Comparison of ENCODE assay signal across 8 cellular contexts in the genomic region with DNA sequence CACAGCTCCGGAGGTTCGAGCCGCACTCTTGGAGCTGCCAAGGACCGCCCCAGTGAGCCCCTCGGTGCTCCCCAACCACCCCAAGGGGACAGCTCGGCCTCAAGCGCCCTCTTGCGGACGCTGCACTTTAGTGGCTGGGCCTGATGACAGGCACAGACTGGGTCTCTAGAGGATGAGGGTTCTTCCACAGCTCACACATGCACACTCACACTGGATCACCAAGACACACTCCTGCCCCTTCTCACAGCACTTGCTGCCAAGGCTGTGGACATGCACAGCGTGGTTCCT. TPM values are rescaled to one million over a fixed set of nuclear protein-coding genes. Genes with fewer than 3 reads are reported as not detected.
DNase-seq lines count a peak whose midpoint lies in the region; ATAC-seq and TF ChIP-seq lines count a peak whose summit lies in the region.

No MANE protein-coding gene starts in this region.

- H3K9me3 Mint-ChIP-seq in activated T-helper 1 cell treated with anti-CD3 and anti-CD28 coated beads, Interleukin-12 subunit alpha, Interleukin-12 subunit beta, Interleukin-2, Interleukin-4 antibody, amounts not matched to agents 30 ng/mL and 10 ng/mL and 1 ng/mL, durations not matched to agents 14 hours and 24 hours and 36 hours: no peaks in the 10 kb centered on the region

- H3K4me3 Mint-ChIP-seq in activated T-helper 1 cell treated with anti-CD3 and anti-CD28 coated beads, Interleukin-12 subunit alpha, Interleukin-12 subunit beta, Interleukin-2, Interleukin-4 antibody, amounts not matched to agents 30 ng/mL and 10 ng/mL and 1 ng/mL, durations not matched to agents 14 hours and 24 hours and 36 hours: peak overlapping the region; percentile 30

- H3K27ac ChIP-seq in liver (ENCODE audit: low read depth in 1 of 2, low read length in 2 of 2): no peak overlapping the region
- no peak overlapping the region for H3K27ac ChIP-seq in effector memory CD4-positive, alpha-beta T cell (ENCODE audit: insufficient read depth, low read length, poor library complexity, severe bottlenecking)

- no peak overlapping the region for H3K4me3 ChIP-seq in liver (ENCODE audit: low read depth in 1 of 3, low read length in 3 of 3)
- H3K4me3 ChIP-seq in effector memory CD4-positive, alpha-beta T cell (ENCODE audit: insufficient read depth, low read depth, low read length, poor library complexity, severe bottlenecking): no peak overlapping the region

- TF ChIP-seq RAD21 in Ishikawa (IDR thresholded peaks at IDR 0.05; ENCODE audit: low read depth) (peak; percentile 65), liver (IDR thresholded peaks at IDR 0.05) (peak; percentile 54 to 79)

- H3K27me3 ChIP-seq in liver (ENCODE audit: control insufficient read depth in 4 of 4, insufficient read depth in 4 of 4, low read length in 3 of 4): peaks cover 0 to 3% (median 0%) of the 10 kb centered on the region in 4 donors
- peaks cover 7% of the 10 kb centered on the region for H3K27me3 ChIP-seq in effector memory CD4-positive, alpha-beta T cell (replicated peaks; ENCODE audit: control insufficient read depth, insufficient read depth, low read length, poor library complexity, severe bottlenecking)

- intact Hi-C loops in activated T-helper 1 cell treated with anti-CD3 and anti-CD28 coated beads, Interleukin-12 subunit alpha, Interleukin-12 subunit beta, Interleukin-2, Interleukin-4 antibody, amounts not matched to agents 30 ng/mL and 10 ng/mL and 1 ng/mL, durations not matched to agents 14 hours and 24 hours and 36 hours (cut with micrococcal nuclease): loop anchor here (1.0 to 5.0 kb wide), 2 partner anchors 26 to 123 kb away; no protein-coding TSS in a partner anchor

- peaks cover 11% of the 10 kb centered on the region for H3K4me1 Mint-ChIP-seq in activated T-helper 1 cell treated with anti-CD3 and anti-CD28 coated beads, Interleukin-12 subunit alpha, Interleukin-12 subunit beta, Interleukin-2, Interleukin-4 antibody, amounts not matched to agents 30 ng/mL and 10 ng/mL and 1 ng/mL, durations not matched to agents 14 hours and 24 hours and 36 hours (ENCODE audit: low read depth)

- peaks cover 33% of the 10 kb centered on the region for H3K27me3 Mint-ChIP-seq in activated T-helper 1 cell treated with anti-CD3 and anti-CD28 coated beads, Interleukin-12 subunit alpha, Interleukin-12 subunit beta, Interleukin-2, Interleukin-4 antibody, amounts not matched to agents 30 ng/mL and 10 ng/mL and 1 ng/mL, durations not matched to agents 14 hours and 24 hours and 36 hours (ENCODE audit: insufficient read depth)

- no peaks in the 10 kb centered on the region for H3K9me3 ChIP-seq in liver (ENCODE audit: control insufficient read depth in 4 of 4, low read length in 3 of 4)
- H3K9me3 ChIP-seq in effector memory CD4-positive, alpha-beta T cell (ENCODE audit: control insufficient read depth, low read length): no peaks in the 10 kb centered on the region

- no peak for TF ChIP-seq EP300 in Ishikawa (IDR thresholded peaks at IDR 0.05; ENCODE audit: borderline replicate concordance)

- no peaks in the 10 kb centered on the region for H3K36me3 Mint-ChIP-seq in activated T-helper 1 cell treated with anti-CD3 and anti-CD28 coated beads, Interleukin-12 subunit alpha, Interleukin-12 subunit beta, Interleukin-2, Interleukin-4 antibody, amounts not matched to agents 30 ng/mL and 10 ng/mL and 1 ng/mL, durations not matched to agents 14 hours and 24 hours and 36 hours (ENCODE audit: low read depth)

- no peaks in the 10 kb centered on the region for H3K36me3 ChIP-seq in liver (ENCODE audit: control insufficient read depth in 4 of 4, insufficient read depth in 3 of 4, low read depth in 1 of 4, low read length in 3 of 4)
- H3K36me3 ChIP-seq in effector memory CD4-positive, alpha-beta T cell (ENCODE audit: control insufficient read depth, insufficient read depth, low read length): no peaks in the 10 kb centered on the region

- 21% methylated on average over 10 of the region's 10 CpGs for WGBS in liver

- DNase-seq in ELR (ENCODE audit: low read depth): peak; percentile 37
- DNase-seq in activated T-helper 1 cell treated with anti-CD3 and anti-CD28 coated beads, Interleukin-12 subunit alpha, Interleukin-12 subunit beta, Interleukin-2, Interleukin-4 antibody, amounts not matched to agents 30 ng/mL and 10 ng/mL and 1 ng/mL, durations not matched to agents 14 hours and 24 hours and 36 hours (ENCODE audit: low spot score): no peak
- no peak for DNase-seq in effector memory CD4-positive, alpha-beta T cell

- no peak overlapping the region for H3K27ac Mint-ChIP-seq in activated T-helper 1 cell treated with anti-CD3 and anti-CD28 coated beads, Interleukin-12 subunit alpha, Interleukin-12 subunit beta, Interleukin-2, Interleukin-4 antibody, amounts not matched to agents 30 ng/mL and 10 ng/mL and 1 ng/mL, durations not matched to agents 14 hours and 24 hours and 36 hours

- no peak for ATAC-seq in GM18511 (IDR thresholded peaks at IDR 0.05; ENCODE audit: unreplicated experiment)
- no peak for ATAC-seq in GM19397 (IDR thresholded peaks at IDR 0.05; ENCODE audit: unreplicated experiment)
- no peak for ATAC-seq in HG03135 (IDR thresholded peaks at IDR 0.05; ENCODE audit: unreplicated experiment)

- H3K9ac ChIP-seq in liver (ENCODE audit: low read depth in 1 of 2, low read length in 2 of 2): no peak overlapping the region

- TF ChIP-seq CTCF in liver (IDR thresholded peaks at IDR 0.05; ENCODE audit: low read depth, low read length, missing input control): peak; percentile 32

- H3K4me1 ChIP-seq in liver (ENCODE audit: control insufficient read depth in 4 of 4, insufficient read depth in 4 of 4, low read length in 3 of 4): peaks cover 0 to 26% (median 12%) of the 10 kb centered on the region in 4 donors
- H3K4me1 ChIP-seq in effector memory CD4-positive, alpha-beta T cell (ENCODE audit: control insufficient read depth, insufficient read depth, low read length, poor library complexity, severe bottlenecking): peaks cover 7% of the 10 kb centered on the region

TF ChIP-seq in Ishikawa, 13 proteins besides CTCF, POLR2A, EP300 and RAD21 (continues in another document):
- TF ChIP-seq, protein P1, sequence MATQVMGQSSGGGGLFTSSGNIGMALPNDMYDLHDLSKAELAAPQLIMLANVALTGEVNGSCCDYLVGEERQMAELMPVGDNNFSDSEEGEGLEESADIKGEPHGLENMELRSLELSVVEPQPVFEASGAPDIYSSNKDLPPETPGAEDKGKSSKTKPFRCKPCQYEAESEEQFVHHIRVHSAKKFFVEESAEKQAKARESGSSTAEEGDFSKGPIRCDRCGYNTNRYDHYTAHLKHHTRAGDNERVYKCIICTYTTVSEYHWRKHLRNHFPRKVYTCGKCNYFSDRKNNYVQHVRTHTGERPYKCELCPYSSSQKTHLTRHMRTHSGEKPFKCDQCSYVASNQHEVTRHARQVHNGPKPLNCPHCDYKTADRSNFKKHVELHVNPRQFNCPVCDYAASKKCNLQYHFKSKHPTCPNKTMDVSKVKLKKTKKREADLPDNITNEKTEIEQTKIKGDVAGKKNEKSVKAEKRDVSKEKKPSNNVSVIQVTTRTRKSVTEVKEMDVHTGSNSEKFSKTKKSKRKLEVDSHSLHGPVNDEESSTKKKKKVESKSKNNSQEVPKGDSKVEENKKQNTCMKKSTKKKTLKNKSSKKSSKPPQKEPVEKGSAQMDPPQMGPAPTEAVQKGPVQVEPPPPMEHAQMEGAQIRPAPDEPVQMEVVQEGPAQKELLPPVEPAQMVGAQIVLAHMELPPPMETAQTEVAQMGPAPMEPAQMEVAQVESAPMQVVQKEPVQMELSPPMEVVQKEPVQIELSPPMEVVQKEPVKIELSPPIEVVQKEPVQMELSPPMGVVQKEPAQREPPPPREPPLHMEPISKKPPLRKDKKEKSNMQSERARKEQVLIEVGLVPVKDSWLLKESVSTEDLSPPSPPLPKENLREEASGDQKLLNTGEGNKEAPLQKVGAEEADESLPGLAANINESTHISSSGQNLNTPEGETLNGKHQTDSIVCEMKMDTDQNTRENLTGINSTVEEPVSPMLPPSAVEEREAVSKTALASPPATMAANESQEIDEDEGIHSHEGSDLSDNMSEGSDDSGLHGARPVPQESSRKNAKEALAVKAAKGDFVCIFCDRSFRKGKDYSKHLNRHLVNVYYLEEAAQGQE (IDR thresholded peaks at IDR 0.05; ENCODE audit: low read depth): no peak
- no peak for TF ChIP-seq ZBTB7A (IDR thresholded peaks at IDR 0.05; ENCODE audit: low read depth)

TF ChIP-seq in liver, 16 proteins besides CTCF, POLR2A, EP300 and RAD21 (continues in another document):
- no peak for TF ChIP-seq FOXA1 (IDR thresholded peaks at IDR 0.05)
- TF ChIP-seq RXRA (IDR thresholded peaks at IDR 0.05): no peak
- TF ChIP-seq SP1 (IDR thresholded peaks at IDR 0.05): no peak
- TF ChIP-seq HNF4G (IDR thresholded peaks at IDR 0.05): no peak
- no peak for TF ChIP-seq FOXA2 (IDR thresholded peaks at IDR 0.05)
- no peak for TF ChIP-seq GABPA (IDR thresholded peaks at IDR 0.05 in 1 of 2, conservative IDR thresholded peaks at IDR 0.05 in 1 of 2)
- TF ChIP-seq EGR1 (IDR thresholded peaks at IDR 0.05; ENCODE audit: low read depth in 2 of 2): no peak
- TF ChIP-seq YY1 (IDR thresholded peaks at IDR 0.05): no peak
- TF ChIP-seq TAF1 (conservative IDR thresholded peaks at IDR 0.05): no peak
- TF ChIP-seq NR2F2 (IDR thresholded peaks at IDR 0.05): no peak
- no peak for TF ChIP-seq JUND (IDR thresholded peaks at IDR 0.05)

RNA-seq across cellular contexts. Expression of a gene that starts 2.1 kb away (rescaled TPM):
- 0.27 and 0.31 TPM in 2 replicates for total RNA-seq in activated T-helper 1 cell treated with anti-CD3 and anti-CD28 coated beads, Interleukin-12 subunit alpha, Interleukin-12 subunit beta, Interleukin-2, Interleukin-4 antibody, amounts not matched to agents 30 ng/mL and 10 ng/mL and 1 ng/mL, durations not matched to agents 14 hours and 24 hours and 36 hours
- under 1 TPM; 0.09 to 0.33 TPM for total RNA-seq in liver
- 1 to 10 TPM in 1 of 2 donors, not detected in 1; 2.5 TPM for polyA plus RNA-seq in liver

RNA-seq across cellular contexts. Expression of a gene that starts 59.3 kb away (rescaled TPM):
- 30.3 and 32.0 TPM in 2 replicates for total RNA-seq in activated T-helper 1 cell treated with anti-CD3 and anti-CD28 coated beads, Interleukin-12 subunit alpha, Interleukin-12 subunit beta, Interleukin-2, Interleukin-4 antibody, amounts not matched to agents 30 ng/mL and 10 ng/mL and 1 ng/mL, durations not matched to agents 14 hours and 24 hours and 36 hours
- 10 to 100 TPM in 1 of 2 donors, 1 to 10 TPM in 1; 6.1 to 11.0 TPM for total RNA-seq in liver
- 1 to 10 TPM; 4.1 to 6.0 TPM for polyA plus RNA-seq in liver
